Comparison of ENCODE assay signal across 11 cellular contexts in genomic region chr22:26903030-26903856, GRCh38.
A peak's percentile ranks its signal among the peaks of the same experiment; 100 is the strongest.
DNase-seq lines count a peak whose midpoint lies in the region; ATAC-seq and TF ChIP-seq lines count a peak whose summit lies in the region.
"Had no signal": no experiment of that assay in that cellular context is flagged by ENCODE, and none has a peak within 500 bp of the region (broad histone marks: within the 10 kb centered on the region; RNA-seq: fewer than 3 reads in every experiment).

No MANE protein-coding gene starts in this region.

- H3K36me3 ChIP-seq in WERI-Rb-1, result no peaks in the 10 kb centered on the region
- no peaks in the 10 kb centered on the region for H3K36me3 ChIP-seq in iPS DF 6.9 (ENCODE audit: control insufficient read depth, insufficient read depth, low read length)
- H3K36me3 ChIP-seq in smooth muscle cell (ENCODE audit: low read depth), result no peaks in the 10 kb centered on the region

- H4K20me1 ChIP-seq in smooth muscle cell (ENCODE audit: low read depth), result no peaks in the 10 kb centered on the region

- DNase-seq in DMS 273 (lab: John Stamatoyannopoulos, UW; ENCODE audit: unreplicated experiment) (peak; percentile 38), DMS 273 treated with DMSO at 0.1 percent for 48 hours (lab: John Stamatoyannopoulos, UW) (no peak), WERI-Rb-1 (peak; percentile 47), iPS DF 6.9 (ENCODE audit: low read depth, low spot score) (no peak), smooth muscle cell (lab: John Stamatoyannopoulos, UW; ENCODE audit: unreplicated experiment) (no peak), GM19240 (ENCODE audit: insufficient read length, low spot score) (no peak), cortex of kidney (lab: John Stamatoyannopoulos, UW) (no peak)
- DNase-seq: NCI-H1092 had no signal

- peaks cover 3% of the 10 kb centered on the region; the same call in 1 of the 2 replicates for H3K4me1 ChIP-seq in iPS DF 6.9 (ENCODE audit: control insufficient read depth, insufficient read depth, low read length)
- H3K4me1 ChIP-seq in smooth muscle cell (ENCODE audit: low read depth), result peaks cover 8% of the 10 kb centered on the region

- H3K4me3 ChIP-seq in WERI-Rb-1 (ENCODE audit: low read depth, low read length) (peak overlapping the region; percentile 40), iPS DF 6.9 (ENCODE audit: low read length) (peak overlapping the region; percentile 50; the same call in 1 of the 2 replicates), smooth muscle cell (peak overlapping the region; percentile 33)

- H2AFZ ChIP-seq in smooth muscle cell (ENCODE audit: low read depth), result peak overlapping the region; percentile 31

- ATAC-seq in GM21825 (IDR thresholded peaks at IDR 0.05; ENCODE audit: unreplicated experiment), result no peak

- H3K4me2 ChIP-seq in smooth muscle cell, result peak overlapping the region; percentile 81

- peak overlapping the region; percentile 24; the same call in 1 of the 2 replicates for H3K27ac ChIP-seq in WERI-Rb-1
- H3K27ac ChIP-seq in iPS DF 6.9 (ENCODE audit: low read length), result no peak overlapping the region
- H3K27ac ChIP-seq in smooth muscle cell (ENCODE audit: low read depth), result no peak overlapping the region
- H3K27ac ChIP-seq: 22Rv1, epithelial cell of prostate had no signal

- H3K9ac ChIP-seq in smooth muscle cell (ENCODE audit: low read depth), result no peak overlapping the region

- H3K79me2 ChIP-seq in smooth muscle cell (ENCODE audit: low read depth), result no peaks in the 10 kb centered on the region

- H3K27me3 ChIP-seq in WERI-Rb-1 (ENCODE audit: insufficient read depth, low read depth, severe bottlenecking) (no peaks in the 10 kb centered on the region), iPS DF 6.9 (ENCODE audit: control insufficient read depth, insufficient read depth, low read length) (no peaks in the 10 kb centered on the region; the same call in 1 of the 2 replicates), smooth muscle cell (ENCODE audit: low read depth) (peaks cover 51% of the 10 kb centered on the region)

- TF ChIP-seq CTCF in WERI-Rb-1 (IDR thresholded peaks at IDR 0.05; ENCODE audit: low read depth, low read length), result no peak
- no peak for TF ChIP-seq CTCF in smooth muscle cell (IDR thresholded peaks at IDR 0.05; ENCODE audit: borderline replicate concordance, insufficient read depth, poor library complexity, severe bottlenecking)

- no peaks in the 10 kb centered on the region for H3K9me3 ChIP-seq in WERI-Rb-1 (ENCODE audit: severe bottlenecking)
- no peaks in the 10 kb centered on the region for H3K9me3 ChIP-seq in iPS DF 6.9 (ENCODE audit: control insufficient read depth, insufficient read depth, low read length)
- H3K9me3 ChIP-seq in smooth muscle cell (replicated peaks; ENCODE audit: low read depth), result no peaks in the 10 kb centered on the region

- no peaks in the 10 kb centered on the region for H3F3A ChIP-seq in smooth muscle cell (ENCODE audit: low read depth)

- no CpG with 5 or more reads among the region's 36 CpGs for WGBS in iPS DF 6.9 (ENCODE audit: insufficient coverage, insufficient read length)
- 4% methylated on average over 26 of the region's 36 CpGs for WGBS in smooth muscle cell (ENCODE audit: low lambda C conversion rate)

Comparison
In these comparisons a context has a peak if more than half of its experiments do, and no peak if none do; other contexts are left out.
1. DNase-seq: peak in DMS 273 (single experiment) and WERI-Rb-1 (single experiment); none in DMS 273 treated with DMSO at 0.1 percent for 48 hours (single experiment), iPS DF 6.9 (single experiment), smooth muscle cell (single experiment), GM19240 (single experiment) and cortex of kidney (single experiment).
2. Peak in every context shown above with its lines, with median percentiles within 50 percentile points of each other: H3K4me3 ChIP-seq.